ENCODE assay signal across 12 cellular contexts in genomic region chr12:81078469-81079196, GRCh38. TPM values are rescaled to one million over a fixed set of nuclear protein-coding genes. Genes with fewer than 3 reads are reported as not detected.
DNase-seq lines count a peak whose midpoint lies in the region; ATAC-seq, FAIRE-seq and TF ChIP-seq lines count a peak whose summit lies in the region.
"Had no signal": no experiment of that assay in that cellular context is flagged by ENCODE, and none has a peak within 500 bp of the region (broad histone marks: within the 10 kb centered on the region; RNA-seq: fewer than 3 reads in every experiment).

No MANE protein-coding gene starts in this region.

- CTCF ChIA-PET in A549 (lab: Yijun Ruan, JAX), result no interaction called here

- TF ChIP-seq CTCF in A549 (IDR thresholded peaks at IDR 0.05) (no peak), fibroblast of the aortic adventitia (IDR thresholded peaks at IDR 0.05; ENCODE audit: insufficient read depth, low read length) (no peak)

- WGBS in A549 (ENCODE audit: missing lambda C conversion rate), result 50% methylated on average over 10 of the region's 10 CpGs

- peaks cover 16% of the 10 kb centered on the region for H3K27me3 Mint-ChIP-seq in activated T-cell treated with anti-CD3 and anti-CD28 coated beads, Interleukin-2, amount 50 U/mL, for 72 hours (ENCODE audit: low read depth)

- H3K4me3 Mint-ChIP-seq in activated T-cell treated with anti-CD3 and anti-CD28 coated beads, Interleukin-2, amount 50 U/mL, for 72 hours, result no peak overlapping the region
- H3K4me3 Mint-ChIP-seq: stimulated activated effector memory CD8-positive, alpha-beta T cell treated with anti-CD3 and anti-CD28 coated beads, Interleukin-12 subunit alpha, Interleukin-12 subunit beta, amount 100 ng/mL, for 72 hours had no signal

- POLR2A ChIA-PET in A549 (lab: Yijun Ruan, JAX), result no interaction called here

- no peak for TF ChIP-seq RAD21 in A549 (conservative IDR thresholded peaks at IDR 0.05 in 1 of 2, IDR thresholded peaks at IDR 0.05 in 1 of 2)

- no peak overlapping the region for H3K27ac Mint-ChIP-seq in activated T-cell treated with anti-CD3 and anti-CD28 coated beads, Interleukin-2, amount 50 U/mL, for 72 hours
- H3K27ac Mint-ChIP-seq: stimulated activated effector memory CD8-positive, alpha-beta T cell treated with anti-CD3 and anti-CD28 coated beads, Interleukin-12 subunit alpha, Interleukin-12 subunit beta, amount 100 ng/mL, for 72 hours had no signal

- H3K4me1 ChIP-seq in A549, result no peaks in the 10 kb centered on the region
- H3K4me1 ChIP-seq: BLaER1 treated with 17β-estradiol and CSF1 and Interleukin-3, amounts not matched to agents 10 nM and 100 nM had no signal

- H3K4me3 ChIP-seq in A549 (peak overlapping the region; percentile 27; the same call in 1 of the 3 replicates), fibroblast of the aortic adventitia (ENCODE audit: low read depth, low read length) (peak overlapping the region; percentile 55)
- H3K4me3 ChIP-seq: BLaER1 treated with 17β-estradiol and CSF1 and Interleukin-3, amounts not matched to agents 10 nM and 100 nM had no signal

- no peak overlapping the region for H3K27ac ChIP-seq in A549
- H3K27ac ChIP-seq: BLaER1 treated with 17β-estradiol and CSF1 and Interleukin-3, amounts not matched to agents 10 nM and 100 nM had no signal

- no peaks in the 10 kb centered on the region for H3K9me3 ChIP-seq in A549

- peaks cover 0 to 1% of the 10 kb centered on the region in 2 donors for H3K36me3 Mint-ChIP-seq in activated T-cell treated with anti-CD3 and anti-CD28 coated beads, Interleukin-2, amount 50 U/mL, for 72 hours (ENCODE audit: insufficient read depth in 2 of 2)
- H3K36me3 Mint-ChIP-seq: stimulated activated effector memory CD8-positive, alpha-beta T cell treated with anti-CD3 and anti-CD28 coated beads, Interleukin-12 subunit alpha, Interleukin-12 subunit beta, amount 100 ng/mL, for 72 hours had no signal

- H3K9me3 Mint-ChIP-seq in activated T-cell treated with anti-CD3 and anti-CD28 coated beads, Interleukin-2, amount 50 U/mL, for 72 hours, result peaks cover 3 to 19% of the 10 kb centered on the region in 2 donors

- H3K4me2 ChIP-seq in A549, result peak overlapping the region; percentile 63; the same call in 2 of the 3 replicates
- H3K4me2 ChIP-seq: BLaER1 treated with 17β-estradiol and CSF1 and Interleukin-3, amounts not matched to agents 10 nM and 100 nM had no signal

- DNase-seq in A549 (ENCODE audit: low read depth in 1 of 2, low spot score in 1 of 2) (no peak), NCI-H510A treated with DMSO at 0.1 percent for 48 hours (lab: John Stamatoyannopoulos, UW) (peak; percentile 68), fibroblast of the aortic adventitia (ENCODE audit: low read depth) (peak; percentile 34), myocyte (ENCODE audit: low read depth) (peak; percentile 5), cortex of kidney (lab: John Stamatoyannopoulos, UW) (no peak), T1000 (lab: John Stamatoyannopoulos, UW) (no peak)
- no peak for DNase-seq in activated T-cell treated with anti-CD3 and anti-CD28 coated beads, Interleukin-2, amount 50 U/mL, for 72 hours

- TF ChIP-seq EP300 in A549 (IDR thresholded peaks at IDR 0.05), result no peak

- no peak for TF ChIP-seq POLR2A in A549 (IDR thresholded peaks at IDR 0.05; ENCODE audit: low read length)

- ATAC-seq in A549 (no peak), HG02870 (IDR thresholded peaks at IDR 0.05; ENCODE audit: unreplicated experiment) (no peak)
- no peak for ATAC-seq in activated T-cell treated with anti-CD3 and anti-CD28 coated beads, Interleukin-2, amount 50 U/mL, for 72 hours (replicated peaks in 1 of 2)
- ATAC-seq: HCT116 had no signal

- H3K4me1 Mint-ChIP-seq in activated T-cell treated with anti-CD3 and anti-CD28 coated beads, Interleukin-2, amount 50 U/mL, for 72 hours (ENCODE audit: low read depth), result no peaks in the 10 kb centered on the region
- H3K4me1 Mint-ChIP-seq: stimulated activated effector memory CD8-positive, alpha-beta T cell treated with anti-CD3 and anti-CD28 coated beads, Interleukin-12 subunit alpha, Interleukin-12 subunit beta, amount 100 ng/mL, for 72 hours had no signal

- no peak for FAIRE-seq in A549 (lab: Jason Lieb, UNC)

TF ChIP-seq in A549, 52 proteins besides CTCF, POLR2A, EP300 and RAD21:
- TF ChIP-seq MAFK (IDR thresholded peaks at IDR 0.05; ENCODE audit: partially characterized antibody) (no peak), NR3C1 (IDR thresholded peaks at IDR 0.05) (no peak)

RNA-seq across cellular contexts. Expression of gene ACSS3, which starts 0.8 kb away (rescaled TPM):
- polyA plus RNA-seq in A549 (2011; rRNA removed) (0.32 and 0.34 TPM in 2 replicates), A549 (2017; fragmentation: RNase III; extraction: RNeasy Plus Mini Kit Qiagen cat#74134 plus additional on column Dnase treatment) (0.04 to 0.13 TPM (median 0.06 TPM) in 3 replicates)
- 0.04 and 0.13 TPM in 2 replicates for polyA plus RNA-seq in A549 (2012; cell fraction: cytosol; rRNA removed)
- 0.05 TPM in 1 of 2 replicates, not detected in the other for polyA plus RNA-seq in A549 (2012; cell fraction: nucleus; rRNA removed)
- polyA minus RNA-seq in A549 (2011; rRNA and poly(A)+ RNA removed), result 0.12 and 0.83 TPM in 2 replicates
- total RNA-seq in fibroblast of the aortic adventitia (ENCODE audit: low replicate concordance) (24.5 and 25.3 TPM in 2 replicates), myocyte (2.9 and 5.8 TPM in 2 replicates)
- polyA plus RNA-seq in myocyte (2012), result 2.9 TPM
- total RNA-seq in activated T-cell treated with anti-CD3 and anti-CD28 coated beads, Interleukin-2, amount 50 U/mL, for 72 hours, result not detected
- total RNA-seq: SK-MEL-5 had no signal

Comparison
In these comparisons a context has a peak if more than half of its experiments do, and no peak if none do; other contexts are left out.
1. DNase-seq: peak in NCI-H510A treated with DMSO at 0.1 percent for 48 hours (single experiment), fibroblast of the aortic adventitia (single experiment) and myocyte (single experiment); none in A549 (0 of 2), cortex of kidney (single experiment), T1000 (single experiment) and activated T-cell treated with anti-CD3 and anti-CD28 coated beads, Interleukin-2, amount 50 U/mL, for 72 hours (0 of 2).